In the genomic region with DNA sequence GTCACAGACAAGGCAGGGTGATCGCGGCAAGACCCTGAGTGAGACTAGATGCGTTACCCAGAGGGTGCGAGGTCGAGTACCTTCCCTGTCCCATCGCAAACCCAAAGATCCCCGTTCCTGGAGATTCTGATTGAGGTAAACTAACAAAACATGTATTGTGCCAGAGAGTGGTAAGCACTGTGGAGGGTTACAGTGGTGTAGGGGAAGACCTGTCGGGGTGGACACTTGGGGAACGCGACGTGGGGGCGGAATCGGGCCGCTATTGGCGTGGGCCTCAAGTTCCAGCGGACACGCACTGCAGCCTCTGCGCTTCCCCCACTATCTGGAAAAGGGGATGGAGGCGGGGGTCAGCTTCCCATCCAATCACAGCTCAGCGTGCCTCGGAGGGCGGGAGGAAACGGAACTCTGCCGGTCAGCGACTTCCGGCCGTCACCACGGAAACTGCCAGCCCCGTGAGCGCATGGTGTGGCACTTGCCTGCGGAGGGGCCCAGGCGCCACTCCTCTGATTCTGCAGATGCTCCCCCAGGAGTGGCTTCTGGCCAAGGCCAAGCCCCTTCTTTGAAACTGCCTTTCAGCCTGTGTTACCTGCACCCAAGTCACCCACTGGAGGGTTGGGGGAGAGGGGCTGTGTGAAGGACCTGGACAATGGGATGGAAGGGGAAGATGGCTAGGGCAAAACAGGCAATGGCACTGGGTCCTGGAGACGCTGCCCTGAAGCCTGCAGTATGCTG, we compare ENCODE assay signal across 1 cellular context.
A peak's percentile ranks its signal among the peaks of the same experiment; 100 is the strongest.
TF ChIP-seq lines count a peak whose summit lies in the region.

No MANE protein-coding gene starts in this region.

TF ChIP-seq in GM12878, 131 proteins besides CTCF, POLR2A, EP300 and RAD21 (continued from another document):
- TF ChIP-seq, protein P1, sequence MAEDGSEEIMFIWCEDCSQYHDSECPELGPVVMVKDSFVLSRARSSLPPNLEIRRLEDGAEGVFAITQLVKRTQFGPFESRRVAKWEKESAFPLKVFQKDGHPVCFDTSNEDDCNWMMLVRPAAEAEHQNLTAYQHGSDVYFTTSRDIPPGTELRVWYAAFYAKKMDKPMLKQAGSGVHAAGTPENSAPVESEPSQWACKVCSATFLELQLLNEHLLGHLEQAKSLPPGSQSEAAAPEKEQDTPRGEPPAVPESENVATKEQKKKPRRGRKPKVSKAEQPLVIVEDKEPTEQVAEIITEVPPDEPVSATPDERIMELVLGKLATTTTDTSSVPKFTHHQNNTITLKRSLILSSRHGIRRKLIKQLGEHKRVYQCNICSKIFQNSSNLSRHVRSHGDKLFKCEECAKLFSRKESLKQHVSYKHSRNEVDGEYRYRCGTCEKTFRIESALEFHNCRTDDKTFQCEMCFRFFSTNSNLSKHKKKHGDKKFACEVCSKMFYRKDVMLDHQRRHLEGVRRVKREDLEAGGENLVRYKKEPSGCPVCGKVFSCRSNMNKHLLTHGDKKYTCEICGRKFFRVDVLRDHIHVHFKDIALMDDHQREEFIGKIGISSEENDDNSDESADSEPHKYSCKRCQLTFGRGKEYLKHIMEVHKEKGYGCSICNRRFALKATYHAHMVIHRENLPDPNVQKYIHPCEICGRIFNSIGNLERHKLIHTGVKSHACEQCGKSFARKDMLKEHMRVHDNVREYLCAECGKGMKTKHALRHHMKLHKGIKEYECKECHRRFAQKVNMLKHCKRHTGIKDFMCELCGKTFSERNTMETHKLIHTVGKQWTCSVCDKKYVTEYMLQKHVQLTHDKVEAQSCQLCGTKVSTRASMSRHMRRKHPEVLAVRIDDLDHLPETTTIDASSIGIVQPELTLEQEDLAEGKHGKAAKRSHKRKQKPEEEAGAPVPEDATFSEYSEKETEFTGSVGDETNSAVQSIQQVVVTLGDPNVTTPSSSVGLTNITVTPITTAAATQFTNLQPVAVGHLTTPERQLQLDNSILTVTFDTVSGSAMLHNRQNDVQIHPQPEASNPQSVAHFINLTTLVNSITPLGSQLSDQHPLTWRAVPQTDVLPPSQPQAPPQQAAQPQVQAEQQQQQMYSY (CRISPR knock-in tag; IDR thresholded peaks at IDR 0.05) = 0 out of 2 replicates have a peak, but pooled peaks have one; percentile 54
- TF ChIP-seq STAT3 (IDR thresholded peaks at IDR 0.05; ENCODE audit: low read depth, low read length) (no peak), PKNOX1 (IDR thresholded peaks at IDR 0.05) (no peak; the same call in 1 of the 2 replicates), RAD51 (IDR thresholded peaks at IDR 0.05) (no peak), NKRF (conservative IDR thresholded peaks at IDR 0.05) (peak; percentile 81), STAT1 (conservative IDR thresholded peaks at IDR 0.05) (peak; percentile 67; the same call in 1 of the 2 replicates), NRF1 (conservative IDR thresholded peaks at IDR 0.05; ENCODE audit: low read depth, low read length) (no peak), TCF12 (IDR thresholded peaks at IDR 0.05; ENCODE audit: low read depth, low read length) (no peak), PAX5 (IDR thresholded peaks at IDR 0.05; ENCODE audit: borderline replicate concordance, low read depth, low read length) (peak; percentile 94), MYB (IDR thresholded peaks at IDR 0.05; ENCODE audit: borderline replicate concordance, low read depth, low read length) (no peak), SMARCA5 (IDR thresholded peaks at IDR 0.05) (peak; percentile 99), RUNX3 (IDR thresholded peaks at IDR 0.05; ENCODE audit: low read length) (no peak), IRF4 (IDR thresholded peaks at IDR 0.05; ENCODE audit: low read depth, low read length) (no peak), DPF2 (IDR thresholded peaks at IDR 0.05) (peak; percentile 52; the same call in 1 of the 2 replicates), SMAD1 (IDR thresholded peaks at IDR 0.05; ENCODE audit: low read depth, partially characterized antibody) (peak; percentile 69), TARDBP (IDR thresholded peaks at IDR 0.05; ENCODE audit: borderline replicate concordance) (no peak), NBN (IDR thresholded peaks at IDR 0.05) (peak; percentile 90), ETV6 (conservative IDR thresholded peaks at IDR 0.05 in 1 of 2, IDR thresholded peaks at IDR 0.05 in 1 of 2; ENCODE audit: borderline replicate concordance in 1 of 2, low read depth in 1 of 2) (peak in 1 of 2 experiments; percentile 74; a peak in 1 of 4 replicates), ZBED1 (IDR thresholded peaks at IDR 0.05; ENCODE audit: borderline replicate concordance) (no peak), BHLHE40 (IDR thresholded peaks at IDR 0.05; ENCODE audit: borderline replicate concordance in 1 of 2, low read depth in 2 of 2, low read length in 1 of 2) (peak; percentile 61 to 84; a peak in 3 of 4 replicates), NR2C1 (IDR thresholded peaks at IDR 0.05) (peak; percentile 58)
- TF ChIP-seq, protein P2, sequence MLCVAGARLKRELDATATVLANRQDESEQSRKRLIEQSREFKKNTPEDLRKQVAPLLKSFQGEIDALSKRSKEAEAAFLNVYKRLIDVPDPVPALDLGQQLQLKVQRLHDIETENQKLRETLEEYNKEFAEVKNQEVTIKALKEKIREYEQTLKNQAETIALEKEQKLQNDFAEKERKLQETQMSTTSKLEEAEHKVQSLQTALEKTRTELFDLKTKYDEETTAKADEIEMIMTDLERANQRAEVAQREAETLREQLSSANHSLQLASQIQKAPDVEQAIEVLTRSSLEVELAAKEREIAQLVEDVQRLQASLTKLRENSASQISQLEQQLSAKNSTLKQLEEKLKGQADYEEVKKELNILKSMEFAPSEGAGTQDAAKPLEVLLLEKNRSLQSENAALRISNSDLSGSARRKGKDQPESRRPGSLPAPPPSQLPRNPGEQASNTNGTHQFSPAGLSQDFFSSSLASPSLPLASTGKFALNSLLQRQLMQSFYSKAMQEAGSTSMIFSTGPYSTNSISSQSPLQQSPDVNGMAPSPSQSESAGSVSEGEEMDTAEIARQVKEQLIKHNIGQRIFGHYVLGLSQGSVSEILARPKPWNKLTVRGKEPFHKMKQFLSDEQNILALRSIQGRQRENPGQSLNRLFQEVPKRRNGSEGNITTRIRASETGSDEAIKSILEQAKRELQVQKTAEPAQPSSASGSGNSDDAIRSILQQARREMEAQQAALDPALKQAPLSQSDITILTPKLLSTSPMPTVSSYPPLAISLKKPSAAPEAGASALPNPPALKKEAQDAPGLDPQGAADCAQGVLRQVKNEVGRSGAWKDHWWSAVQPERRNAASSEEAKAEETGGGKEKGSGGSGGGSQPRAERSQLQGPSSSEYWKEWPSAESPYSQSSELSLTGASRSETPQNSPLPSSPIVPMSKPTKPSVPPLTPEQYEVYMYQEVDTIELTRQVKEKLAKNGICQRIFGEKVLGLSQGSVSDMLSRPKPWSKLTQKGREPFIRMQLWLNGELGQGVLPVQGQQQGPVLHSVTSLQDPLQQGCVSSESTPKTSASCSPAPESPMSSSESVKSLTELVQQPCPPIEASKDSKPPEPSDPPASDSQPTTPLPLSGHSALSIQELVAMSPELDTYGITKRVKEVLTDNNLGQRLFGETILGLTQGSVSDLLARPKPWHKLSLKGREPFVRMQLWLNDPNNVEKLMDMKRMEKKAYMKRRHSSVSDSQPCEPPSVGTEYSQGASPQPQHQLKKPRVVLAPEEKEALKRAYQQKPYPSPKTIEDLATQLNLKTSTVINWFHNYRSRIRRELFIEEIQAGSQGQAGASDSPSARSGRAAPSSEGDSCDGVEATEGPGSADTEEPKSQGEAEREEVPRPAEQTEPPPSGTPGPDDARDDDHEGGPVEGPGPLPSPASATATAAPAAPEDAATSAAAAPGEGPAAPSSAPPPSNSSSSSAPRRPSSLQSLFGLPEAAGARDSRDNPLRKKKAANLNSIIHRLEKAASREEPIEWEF (IDR thresholded peaks at IDR 0.05; ENCODE audit: insufficient replicate concordance, low read depth, low read length) = peak; percentile 50
- TF ChIP-seq, protein P3, sequence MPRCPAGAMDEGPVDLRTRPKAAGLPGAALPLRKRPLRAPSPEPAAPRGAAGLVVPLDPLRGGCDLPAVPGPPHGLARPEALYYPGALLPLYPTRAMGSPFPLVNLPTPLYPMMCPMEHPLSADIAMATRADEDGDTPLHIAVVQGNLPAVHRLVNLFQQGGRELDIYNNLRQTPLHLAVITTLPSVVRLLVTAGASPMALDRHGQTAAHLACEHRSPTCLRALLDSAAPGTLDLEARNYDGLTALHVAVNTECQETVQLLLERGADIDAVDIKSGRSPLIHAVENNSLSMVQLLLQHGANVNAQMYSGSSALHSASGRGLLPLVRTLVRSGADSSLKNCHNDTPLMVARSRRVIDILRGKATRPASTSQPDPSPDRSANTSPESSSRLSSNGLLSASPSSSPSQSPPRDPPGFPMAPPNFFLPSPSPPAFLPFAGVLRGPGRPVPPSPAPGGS (IDR thresholded peaks at IDR 0.05; ENCODE audit: borderline replicate concordance, insufficient read depth, low read depth, low read length, poor library complexity, severe bottlenecking) = no peak
